In the genomic region with DNA sequence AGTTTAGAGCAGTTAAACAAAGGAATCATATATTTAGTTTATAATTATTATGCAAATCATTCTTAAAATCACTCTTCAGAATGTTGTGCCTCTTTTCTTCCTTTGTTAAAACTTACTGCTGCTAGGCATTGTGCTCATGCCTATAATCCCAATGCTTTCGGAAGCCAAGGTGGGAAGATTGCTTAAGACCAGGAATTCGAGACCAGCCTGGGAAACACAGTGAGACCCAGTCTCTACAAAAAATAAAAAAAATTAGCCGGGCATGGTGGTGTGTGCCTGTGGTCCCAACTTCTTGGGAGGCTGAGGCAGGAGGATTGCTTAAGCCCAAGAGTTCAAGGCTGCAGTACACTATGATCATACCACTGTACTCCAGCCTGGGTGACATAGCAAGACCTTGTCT, we compare ENCODE assay signal across 1 cellular context.
TF ChIP-seq lines count a peak whose summit lies in the region.

No MANE protein-coding gene starts in this region.

TF ChIP-seq in HepG2, 621 proteins besides CTCF, POLR2A, EP300 and RAD21 (continued from another document and continues in another):
- no peak for TF ChIP-seq ZNF780A (CRISPR knock-in tag; IDR thresholded peaks at IDR 0.05)
- no peak for TF ChIP-seq ZNF878 (CRISPR knock-in tag; IDR thresholded peaks at IDR 0.05)
- TF ChIP-seq ZNF468 (CRISPR knock-in tag; IDR thresholded peaks at IDR 0.05): no peak
- no peak for TF ChIP-seq AGO2 (optimal IDR thresholded peaks at IDR 0.05; ENCODE audit: low read depth, low read length)
- no peak for TF ChIP-seq IKZF5 (CRISPR knock-in tag; IDR thresholded peaks at IDR 0.05)
- TF ChIP-seq MYC (CRISPR knock-in tag; IDR thresholded peaks at IDR 0.05; ENCODE audit: borderline replicate concordance): no peak
- TF ChIP-seq, protein P1, sequence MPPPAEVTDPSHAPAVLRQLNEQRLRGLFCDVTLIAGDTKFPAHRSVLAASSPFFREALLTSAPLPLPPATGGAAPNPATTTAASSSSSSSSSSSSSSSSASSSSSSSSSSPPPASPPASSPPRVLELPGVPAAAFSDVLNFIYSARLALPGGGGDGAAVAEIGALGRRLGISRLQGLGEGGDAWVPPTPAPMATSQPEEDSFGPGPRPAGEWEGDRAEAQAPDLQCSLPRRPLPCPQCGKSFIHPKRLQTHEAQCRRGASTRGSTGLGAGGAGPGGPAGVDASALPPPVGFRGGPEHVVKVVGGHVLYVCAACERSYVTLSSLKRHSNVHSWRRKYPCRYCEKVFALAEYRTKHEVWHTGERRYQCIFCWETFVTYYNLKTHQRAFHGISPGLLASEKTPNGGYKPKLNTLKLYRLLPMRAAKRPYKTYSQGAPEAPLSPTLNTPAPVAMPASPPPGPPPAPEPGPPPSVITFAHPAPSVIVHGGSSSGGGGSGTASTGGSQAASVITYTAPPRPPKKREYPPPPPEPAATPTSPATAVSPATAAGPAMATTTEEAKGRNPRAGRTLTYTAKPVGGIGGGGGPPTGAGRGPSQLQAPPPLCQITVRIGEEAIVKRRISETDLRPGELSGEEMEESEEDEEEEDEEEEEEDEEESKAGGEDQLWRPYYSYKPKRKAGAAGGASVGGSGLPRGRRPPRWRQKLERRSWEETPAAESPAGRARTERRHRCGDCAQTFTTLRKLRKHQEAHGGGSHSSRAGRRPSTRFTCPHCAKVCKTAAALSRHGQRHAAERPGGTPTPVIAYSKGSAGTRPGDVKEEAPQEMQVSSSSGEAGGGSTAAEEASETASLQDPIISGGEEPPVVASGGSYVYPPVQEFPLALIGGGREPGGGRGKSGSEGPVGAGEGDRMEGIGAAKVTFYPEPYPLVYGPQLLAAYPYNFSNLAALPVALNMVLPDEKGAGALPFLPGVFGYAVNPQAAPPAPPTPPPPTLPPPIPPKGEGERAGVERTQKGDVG (CRISPR knock-in tag; IDR thresholded peaks at IDR 0.05; ENCODE audit: borderline replicate concordance): no peak
- TF ChIP-seq ZSCAN21 (CRISPR knock-in tag; IDR thresholded peaks at IDR 0.05; ENCODE audit: borderline replicate concordance): no peak
- no peak for TF ChIP-seq BCL3 (CRISPR knock-in tag; IDR thresholded peaks at IDR 0.05)
- no peak for TF ChIP-seq ZNF335 (CRISPR knock-in tag; IDR thresholded peaks at IDR 0.05)
- peak; percentile 62; the same call in 1 of the 2 replicates for TF ChIP-seq ZNF460 (CRISPR knock-in tag; IDR thresholded peaks at IDR 0.05; ENCODE audit: borderline replicate concordance)
- no peak for TF ChIP-seq SP1 (IDR thresholded peaks at IDR 0.05)
- TF ChIP-seq SP1 (CRISPR knock-in tag; IDR thresholded peaks at IDR 0.05): no peak
- no peak for TF ChIP-seq NFE2 (CRISPR knock-in tag; IDR thresholded peaks at IDR 0.05)
- TF ChIP-seq, protein P2, sequence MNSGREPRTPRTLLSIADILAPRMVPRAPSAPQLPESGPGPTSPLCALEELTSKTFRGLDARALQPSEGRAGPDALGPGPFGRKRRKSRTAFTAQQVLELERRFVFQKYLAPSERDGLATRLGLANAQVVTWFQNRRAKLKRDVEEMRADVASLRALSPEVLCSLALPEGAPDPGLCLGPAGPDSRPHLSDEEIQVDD (CRISPR knock-in tag; IDR thresholded peaks at IDR 0.05; ENCODE audit: borderline replicate concordance): no peak
- TF ChIP-seq, protein P3, sequence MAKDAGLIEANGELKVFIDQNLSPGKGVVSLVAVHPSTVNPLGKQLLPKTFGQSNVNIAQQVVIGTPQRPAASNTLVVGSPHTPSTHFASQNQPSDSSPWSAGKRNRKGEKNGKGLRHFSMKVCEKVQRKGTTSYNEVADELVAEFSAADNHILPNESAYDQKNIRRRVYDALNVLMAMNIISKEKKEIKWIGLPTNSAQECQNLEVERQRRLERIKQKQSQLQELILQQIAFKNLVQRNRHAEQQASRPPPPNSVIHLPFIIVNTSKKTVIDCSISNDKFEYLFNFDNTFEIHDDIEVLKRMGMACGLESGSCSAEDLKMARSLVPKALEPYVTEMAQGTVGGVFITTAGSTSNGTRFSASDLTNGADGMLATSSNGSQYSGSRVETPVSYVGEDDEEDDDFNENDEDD (CRISPR knock-in tag; IDR thresholded peaks at IDR 0.05; ENCODE audit: borderline replicate concordance): no peak
- TF ChIP-seq AKNA (CRISPR knock-in tag; IDR thresholded peaks at IDR 0.05; ENCODE audit: borderline replicate concordance): no peak
- TF ChIP-seq, protein P4, sequence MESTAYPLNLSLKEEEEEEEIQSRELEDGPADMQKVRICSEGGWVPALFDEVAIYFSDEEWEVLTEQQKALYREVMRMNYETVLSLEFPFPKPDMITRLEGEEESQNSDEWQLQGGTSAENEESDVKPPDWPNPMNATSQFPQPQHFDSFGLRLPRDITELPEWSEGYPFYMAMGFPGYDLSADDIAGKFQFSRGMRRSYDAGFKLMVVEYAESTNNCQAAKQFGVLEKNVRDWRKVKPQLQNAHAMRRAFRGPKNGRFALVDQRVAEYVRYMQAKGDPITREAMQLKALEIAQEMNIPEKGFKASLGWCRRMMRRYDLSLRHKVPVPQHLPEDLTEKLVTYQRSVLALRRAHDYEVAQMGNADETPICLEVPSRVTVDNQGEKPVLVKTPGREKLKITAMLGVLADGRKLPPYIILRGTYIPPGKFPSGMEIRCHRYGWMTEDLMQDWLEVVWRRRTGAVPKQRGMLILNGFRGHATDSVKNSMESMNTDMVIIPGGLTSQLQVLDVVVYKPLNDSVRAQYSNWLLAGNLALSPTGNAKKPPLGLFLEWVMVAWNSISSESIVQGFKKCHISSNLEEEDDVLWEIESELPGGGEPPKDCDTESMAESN (CRISPR knock-in tag; conservative IDR thresholded peaks at IDR 0.05): no peak
- TF ChIP-seq ZNF557 (CRISPR knock-in tag; IDR thresholded peaks at IDR 0.05): no peak
- no peak for TF ChIP-seq ZC3H13 (CRISPR knock-in tag; IDR thresholded peaks at IDR 0.05)
- no peak for TF ChIP-seq KDM5A (IDR thresholded peaks at IDR 0.05; ENCODE audit: borderline replicate concordance, low read length)
- no peak for TF ChIP-seq FOXK1 (CRISPR knock-in tag; IDR thresholded peaks at IDR 0.05; ENCODE audit: borderline replicate concordance, low read depth)
- TF ChIP-seq KDM4B (CRISPR knock-in tag; IDR thresholded peaks at IDR 0.05): no peak
- TF ChIP-seq ZNF512B (CRISPR knock-in tag; IDR thresholded peaks at IDR 0.05; ENCODE audit: borderline replicate concordance): no peak
- no peak for TF ChIP-seq GTF2F1 (IDR thresholded peaks at IDR 0.05; ENCODE audit: low read length)
- TF ChIP-seq HNF1A (IDR thresholded peaks at IDR 0.05; ENCODE audit: low read depth): no peak
- no peak; the same call in 1 of the 2 replicates for TF ChIP-seq HNF1A (CRISPR knock-in tag; IDR thresholded peaks at IDR 0.05; ENCODE audit: borderline replicate concordance)
- TF ChIP-seq HMGXB4 (CRISPR knock-in tag; IDR thresholded peaks at IDR 0.05; ENCODE audit: borderline replicate concordance in 1 of 2, low read depth in 1 of 2): no peak
- no peak for TF ChIP-seq RELA (CRISPR knock-in tag; IDR thresholded peaks at IDR 0.05)
- TF ChIP-seq TOPORS (CRISPR knock-in tag; IDR thresholded peaks at IDR 0.05): no peak
- no peak for TF ChIP-seq FOXM1 (CRISPR knock-in tag; IDR thresholded peaks at IDR 0.05)
